ENCODE assay signal across 20 cellular contexts in the genomic region with DNA sequence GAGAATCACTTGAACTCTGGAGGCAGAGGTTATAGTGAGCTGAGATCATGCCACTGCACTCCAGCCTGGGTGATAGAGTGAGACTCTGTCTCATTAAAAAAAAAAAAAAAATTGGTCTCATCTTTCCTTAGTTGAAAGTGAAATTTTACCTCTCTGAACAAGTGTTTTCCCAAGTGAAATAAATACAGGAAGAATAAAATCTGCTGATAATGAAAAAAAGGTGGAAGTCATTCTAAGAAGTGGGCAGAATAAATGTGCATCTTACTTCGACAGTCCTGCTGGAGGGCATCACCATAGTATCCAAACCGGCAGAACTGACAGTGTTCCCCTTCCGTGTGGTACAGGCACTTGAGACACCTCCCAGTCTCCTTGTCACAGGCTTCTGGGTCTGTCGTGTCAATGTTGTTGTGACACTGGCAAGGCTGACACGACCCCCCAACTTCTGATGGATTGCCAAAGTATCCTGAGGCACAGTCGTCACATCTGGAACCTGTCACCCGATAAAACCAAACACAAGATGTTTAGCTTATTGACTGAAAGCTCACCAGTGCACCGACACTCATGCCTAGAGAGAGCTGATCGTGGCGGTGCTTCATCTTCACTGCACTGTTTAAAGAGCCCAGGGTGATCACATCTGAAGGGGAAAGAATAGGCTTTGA. TPM values are rescaled to one million over a fixed set of nuclear protein-coding genes. Genes with fewer than 3 reads are reported as not detected.
DNase-seq lines count a peak whose midpoint lies in the region; ATAC-seq and TF ChIP-seq lines count a peak whose summit lies in the region.
"Had no signal": no experiment of that assay in that cellular context is flagged by ENCODE, and none has a peak within 500 bp of the region (broad histone marks: within the 10 kb centered on the region; RNA-seq: fewer than 3 reads in every experiment).

No MANE protein-coding gene starts in this region.

- no peaks in the 10 kb centered on the region for H3K9me2 ChIP-seq in SK-N-SH

- peaks cover 78 to 83% of the 10 kb centered on the region in 2 experiments for H3K36me3 ChIP-seq in SK-N-SH (replicated peaks in 1 of 2; ENCODE audit: control insufficient read depth in 1 of 2, insufficient read depth in 2 of 2, low read length in 1 of 2)
- H3K36me3 ChIP-seq in gastroesophageal sphincter, result peaks cover 0 to 65% of the 10 kb centered on the region in 2 donors
- peaks cover 15% of the 10 kb centered on the region for H3K36me3 ChIP-seq in rectal smooth muscle tissue (ENCODE audit: control insufficient read depth, insufficient read depth, low read length)
- H3K36me3 ChIP-seq in adrenal gland (replicated peaks in 1 of 2), result peaks cover 0 to 7% of the 10 kb centered on the region in 2 donors

- H3K4me3 ChIP-seq in SK-N-SH (ENCODE audit: low read depth in 2 of 2, low read length in 1 of 2), result no peak overlapping the region
- no peak overlapping the region for H3K4me3 ChIP-seq in gastroesophageal sphincter
- H3K4me3 ChIP-seq in rectal smooth muscle tissue (ENCODE audit: low read length), result no peak overlapping the region
- H3K4me3 ChIP-seq in adrenal gland, result no peak overlapping the region
- H3K4me3 ChIP-seq: lower lobe of right lung had no signal

- TF ChIP-seq EP300 in SK-N-SH (IDR thresholded peaks at IDR 0.05; ENCODE audit: borderline replicate concordance in 1 of 2, low read depth in 1 of 2, low read length in 1 of 2), result peak in 1 of 2 experiments; percentile 63; a peak in 2 of 4 replicates
- TF ChIP-seq EP300 in gastroesophageal sphincter (IDR thresholded peaks at IDR 0.05), result no peak

- no peaks in the 10 kb centered on the region for H3K27me3 ChIP-seq in SK-N-SH (ENCODE audit: insufficient read depth)
- no peaks in the 10 kb centered on the region for H3K27me3 ChIP-seq in gastroesophageal sphincter
- no peaks in the 10 kb centered on the region for H3K27me3 ChIP-seq in rectal smooth muscle tissue (ENCODE audit: control insufficient read depth, insufficient read depth, low read length)
- H3K27me3 ChIP-seq in adrenal gland, result no peaks in the 10 kb centered on the region

- H3K4me1 ChIP-seq in SK-N-SH (ENCODE audit: control insufficient read depth in 1 of 2, insufficient read depth in 2 of 2, low read depth in 1 of 2, low read length in 1 of 2) (peaks cover 36 to 46% of the 10 kb centered on the region in 2 experiments), gastroesophageal sphincter (peaks cover 14 to 62% (median 21%) of the 10 kb centered on the region in 3 donors), rectal smooth muscle tissue (ENCODE audit: control insufficient read depth, insufficient read depth, low read length) (peaks cover 30% of the 10 kb centered on the region), adrenal gland (replicated peaks in 1 of 2) (peaks cover 29 to 62% of the 10 kb centered on the region in 2 donors)

- no peak overlapping the region for H2AFZ ChIP-seq in SK-N-SH (ENCODE audit: low read depth)

- 50% methylated on average over 9 of the region's 10 CpGs for WGBS in SK-N-SH (ENCODE audit: low lambda C conversion rate)
- WGBS in gastroesophageal sphincter (ENCODE audit: low coverage in 1 of 2), 2 donors, result 39 to 61% methylated on average over 4 to 8 of the region's 10 CpGs
- 80 to 84% (median 82%) methylated on average over 9 to 10 of the region's 10 CpGs for WGBS in adrenal gland, 4 donors

- H3K27ac ChIP-seq in SK-N-SH (ENCODE audit: low read depth in 2 of 2, low read length in 1 of 2) (peak overlapping the region; percentile 90 to 93), gastroesophageal sphincter (peak overlapping the region in 3 of 4 donors; percentile 56 to 75 (median 66)), rectal smooth muscle tissue (ENCODE audit: low read depth, low read length) (peak overlapping the region; percentile 59), adrenal gland (peak overlapping the region in 2 of 5 donors; percentile 27 to 49)
- H3K27ac ChIP-seq: lower lobe of right lung had no signal

- peaks cover 4% of the 10 kb centered on the region; the same call in 1 of the 2 replicates for H4K20me1 ChIP-seq in SK-N-SH (ENCODE audit: insufficient read depth)

- H3K4me2 ChIP-seq in SK-N-SH, result peak overlapping the region; percentile 51

- no peaks in the 10 kb centered on the region for H3K9me3 ChIP-seq in SK-N-SH
- H3K9me3 ChIP-seq in gastroesophageal sphincter, result no peaks in the 10 kb centered on the region
- no peaks in the 10 kb centered on the region for H3K9me3 ChIP-seq in adrenal gland (replicated peaks in 1 of 3)
- H3K9me3 ChIP-seq: lower lobe of right lung had no signal

- TF ChIP-seq POLR2A in gastroesophageal sphincter (IDR thresholded peaks at IDR 0.05) (no peak), adrenal gland (IDR thresholded peaks at IDR 0.05) (no peak), GM18505 (IDR thresholded peaks at IDR 0.05; ENCODE audit: borderline replicate concordance, extremely low read depth, insufficient read depth, insufficient read length) (no peak)

- intact Hi-C loops in adrenal gland (cut with DNase I), result no loop called here

- no peak for TF ChIP-seq CTCF in SK-N-SH (IDR thresholded peaks at IDR 0.05)
- TF ChIP-seq CTCF in gastroesophageal sphincter (IDR thresholded peaks at IDR 0.05), result no peak
- TF ChIP-seq CTCF in adrenal gland (IDR thresholded peaks at IDR 0.05), result no peak

- H3F3A ChIP-seq in SK-N-SH (replicated peaks; ENCODE audit: insufficient read depth), result peaks cover 91% of the 10 kb centered on the region

- no peak overlapping the region for H3K9ac ChIP-seq in SK-N-SH
- H3K9ac ChIP-seq in rectal smooth muscle tissue (ENCODE audit: low read length), result no peak overlapping the region

- POLR2A ChIA-PET in SK-N-SH (lab: Yijun Ruan, JAX), result interaction anchor here (1.1 kb wide), 1 partner anchor 48 kb away, joined by 3 read pairs; no protein-coding TSS in a partner anchor

- CTCF ChIA-PET in SK-N-SH (lab: Yijun Ruan, JAX), result interaction anchor here (0.7 to 3.7 kb wide), 7 partner anchors 11 to 193 kb away, joined by 3 to 28 read pairs (median 4); no protein-coding TSS in a partner anchor

- DNase-seq in ELF-1 (ENCODE audit: low read depth, low spot score) (peak; percentile 44), SK-N-SH (peak; percentile 49), LoVo (ENCODE audit: low spot score) (no peak), adrenal gland (no peak)
- DNase-seq in activated CD4-positive, alpha-beta T cell treated with anti-CD3 and anti-CD28 coated beads, Interleukin-2, amount 50 U/mL, for 1 hour, result no peak
- DNase-seq: activated CD4-positive, alpha-beta memory T cell treated with anti-CD3 and anti-CD28 coated beads for 36 hours; activated naive CD4-positive, alpha-beta T cell treated with Interleukin-2 at 50 U/mL for 16 hours; activated T-cell treated with anti-CD3 and anti-CD28 coated beads for 4 hours; aorta; CD4-positive, CD25-positive, alpha-beta regulatory T cell; hippocampal formation; Kasumi-1; lower lobe of right lung; NCI-H1105 treated with DMSO at 0.1 percent for 48 hours; NCI-H69; posterior cingulate gyrus; SIG-M5 had no signal

- no peak for TF ChIP-seq RAD21 in SK-N-SH (IDR thresholded peaks at IDR 0.05; ENCODE audit: low read length)

- no peak for ATAC-seq in gastroesophageal sphincter
- no peak for ATAC-seq in GM18505 (IDR thresholded peaks at IDR 0.05; ENCODE audit: unreplicated experiment)

- H3K79me2 ChIP-seq in SK-N-SH (ENCODE audit: insufficient read depth), result peaks cover 22% of the 10 kb centered on the region; the same call in 1 of the 2 replicates

TF ChIP-seq in SK-N-SH, 30 proteins besides CTCF, POLR2A, EP300 and RAD21:
- TF ChIP-seq MXI1 (IDR thresholded peaks at IDR 0.05; ENCODE audit: low read depth, low read length) (no peak), RCOR1 (IDR thresholded peaks at IDR 0.05; ENCODE audit: low read length) (peak; percentile 55), SIN3A (IDR thresholded peaks at IDR 0.05; ENCODE audit: borderline replicate concordance, low read depth, low read length) (no peak), GATA2 (CRISPR knock-in tag; IDR thresholded peaks at IDR 0.05) (peak; percentile 39; the same call in 1 of the 2 replicates), CHD2 (IDR thresholded peaks at IDR 0.05; ENCODE audit: low read length, partially characterized antibody) (peak; percentile 44), FOSL2 (IDR thresholded peaks at IDR 0.05; ENCODE audit: borderline replicate concordance, low read depth) (no peak), MEF2A (IDR thresholded peaks at IDR 0.05; ENCODE audit: borderline replicate concordance, low read depth) (no peak), TEAD4 (IDR thresholded peaks at IDR 0.05; ENCODE audit: borderline replicate concordance, insufficient read depth) (no peak), NFIC (IDR thresholded peaks at IDR 0.05; ENCODE audit: borderline replicate concordance) (no peak)

RNA-seq across cellular contexts. Expression of a gene that starts 49.6 kb away (rescaled TPM):
- polyA plus RNA-seq in SK-N-SH (2012; rRNA removed) (435 and 471 TPM in 2 replicates), adrenal gland (100 to 1,000 TPM in 2 of 3 donors, 10 to 100 TPM in 1; 73.6 to 164 (median 144) TPM)
- 358 TPM in 2 replicates for polyA plus RNA-seq in SK-N-SH (2012; cell fraction: cytosol; rRNA removed)
- 1,344 and 1,530 TPM in 2 replicates for polyA plus RNA-seq in SK-N-SH (2012; cell fraction: nucleus; rRNA removed)
- total RNA-seq in gastroesophageal sphincter (100 to 1,000 TPM; 130 to 193 (median 179) TPM), adrenal gland (100 to 1,000 TPM in 1 of 8 donors, 10 to 100 TPM in 7; 48.6 to 114 (median 85.6) TPM)
- total RNA-seq: activated CD4-positive, alpha-beta memory T cell treated with anti-CD3 and anti-CD28 coated beads for 36 hours had no signal

Comparison
In these comparisons a context has a peak if more than half of its experiments do, and no peak if none do; other contexts are left out.
1. DNase-seq: peak in ELF-1 (single experiment) and SK-N-SH (single experiment); none in LoVo (single experiment), activated CD4-positive, alpha-beta T cell treated with anti-CD3 and anti-CD28 coated beads, Interleukin-2, amount 50 U/mL, for 1 hour (single experiment) and adrenal gland (0 of 7).